ENCODE assay signal across 21 cellular contexts in genomic region chr1:26038477-26038876, GRCh38. TPM values are rescaled to one million over a fixed set of nuclear protein-coding genes. Genes with fewer than 3 reads are reported as not detected.
DNase-seq lines count a peak whose midpoint lies in the region; ATAC-seq, FAIRE-seq and TF ChIP-seq lines count a peak whose summit lies in the region.
"Had no signal": no experiment of that assay in that cellular context is flagged by ENCODE, and none has a peak within 500 bp of the region (broad histone marks: within the 10 kb centered on the region; RNA-seq: fewer than 3 reads in every experiment).

No MANE protein-coding gene starts in this region.

- H3K4me3 Mint-ChIP-seq in neural crest cell: peak overlapping the region; percentile 67
- no peak overlapping the region for H3K4me3 Mint-ChIP-seq in stimulated activated effector memory CD8-positive, alpha-beta T cell treated with anti-CD3 and anti-CD28 coated beads, Interleukin-12 subunit alpha, Interleukin-12 subunit beta, amount 100 ng/mL, for 72 hours
- H3K4me3 Mint-ChIP-seq: CD14-positive monocyte had no signal

- peaks cover 15% of the 10 kb centered on the region for H3K27me3 Mint-ChIP-seq in neural crest cell (ENCODE audit: low read depth)

- H3K79me2 ChIP-seq in K562 (ENCODE audit: control insufficient read depth, insufficient read depth, low read length): peaks cover 8% of the 10 kb centered on the region; the same call in 2 of the 3 replicates

- no peaks in the 10 kb centered on the region for H3K9me3 ChIP-seq in heart right ventricle
- H3K9me3 ChIP-seq in K562 (replicated peaks; ENCODE audit: control insufficient read depth, insufficient read depth, low read depth, low read length): no peaks in the 10 kb centered on the region

- H2AFZ ChIP-seq in K562 (ENCODE audit: low read depth, low read length): no peak overlapping the region

- no peak for FAIRE-seq in K562 (lab: Jason Lieb, UNC)

- peak overlapping the region in 6 of 10 donors; percentile 85 to 96 (median 95) for H3K27ac ChIP-seq in heart right ventricle
- H3K27ac ChIP-seq in K562 (ENCODE audit: extremely low read depth, low read depth, low read length): no peak overlapping the region
- H3K27ac ChIP-seq: HL-60 had no signal

- peaks cover 7 to 49% (median 17%) of the 10 kb centered on the region in 9 donors for H3K4me1 ChIP-seq in heart right ventricle
- H3K4me1 ChIP-seq in K562 (replicated peaks in 1 of 2; ENCODE audit: control insufficient read depth in 2 of 2, insufficient read depth in 2 of 2, low read length in 2 of 2): peaks cover 27 to 55% of the 10 kb centered on the region in 2 experiments

- 88 to 89% methylated on average over 6 of the region's 6 CpGs for WGBS in heart right ventricle, 2 donors
- 84% methylated on average over 6 of the region's 6 CpGs for WGBS in K562 (ENCODE audit: insufficient coverage, low coverage, missing lambda C conversion rate)

- DNase-seq in heart right ventricle (no peak), left ventricle myocardium superior (no peak), K562 (ENCODE audit: extremely low read depth in 1 of 4, low spot score in 3 of 4) (no peak), neural crest cell (ENCODE audit: low read depth, low spot score) (no peak), GM20000 (ENCODE audit: low spot score) (no peak), AML-193 (lab: John Stamatoyannopoulos, UW) (no peak)
- no peak for DNase-seq in stimulated activated effector memory CD8-positive, alpha-beta T cell treated with anti-CD3 and anti-CD28 coated beads, Interleukin-12 subunit alpha, Interleukin-12 subunit beta, amount 100 ng/mL, for 72 hours (ENCODE audit: low spot score in 2 of 2)
- DNase-seq: DND-41, H7, NCI-H1436 treated with DMSO at 0.1 percent for 48 hours, NCI-H2029, NCI-H774, RPMI8226 had no signal

- no peaks in the 10 kb centered on the region for H3K36me3 Mint-ChIP-seq in neural crest cell (ENCODE audit: low read depth)
- H3K36me3 Mint-ChIP-seq in stimulated activated effector memory CD8-positive, alpha-beta T cell treated with anti-CD3 and anti-CD28 coated beads, Interleukin-12 subunit alpha, Interleukin-12 subunit beta, amount 100 ng/mL, for 72 hours: no peaks in the 10 kb centered on the region
- H3K36me3 Mint-ChIP-seq: CD14-positive monocyte had no signal

- H3K27ac Mint-ChIP-seq in neural crest cell (ENCODE audit: unreplicated experiment): no peak overlapping the region
- peak overlapping the region; percentile 32 for H3K27ac Mint-ChIP-seq in stimulated activated effector memory CD8-positive, alpha-beta T cell treated with anti-CD3 and anti-CD28 coated beads, Interleukin-12 subunit alpha, Interleukin-12 subunit beta, amount 100 ng/mL, for 72 hours
- H3K27ac Mint-ChIP-seq: CD14-positive monocyte had no signal

- TF ChIP-seq CTCF in heart right ventricle (IDR thresholded peaks at IDR 0.05) (no peak), K562 (IDR thresholded peaks at IDR 0.05 in 2 of 3, conservative IDR thresholded peaks at IDR 0.05 in 1 of 3; ENCODE audit: insufficient read depth in 2 of 3, low read depth in 1 of 3, low read length in 3 of 3) (no peak), neural crest cell (conservative IDR thresholded peaks at IDR 0.05) (no peak), GM20000 (IDR thresholded peaks at IDR 0.05; ENCODE audit: extremely low read depth, missing control alignments) (no peak)

- H3K27me3 ChIP-seq in heart right ventricle (peaks cover 0 to 27% (median 4%) of the 10 kb centered on the region in 7 donors), K562 (ENCODE audit: control insufficient read depth in 2 of 2, insufficient read depth in 2 of 2, low read length in 2 of 2) (no peaks in the 10 kb centered on the region)

- H3K9me1 ChIP-seq in K562 (ENCODE audit: control insufficient read depth, insufficient read depth, low read length): no peaks in the 10 kb centered on the region

- ATAC-seq in heart right ventricle (no peak), left ventricle myocardium superior (no peak), K562 (no peak), HG02840 (IDR thresholded peaks at IDR 0.05; ENCODE audit: low FRiP score, unreplicated experiment) (no peak)
- no peak for ATAC-seq in stimulated activated effector memory CD8-positive, alpha-beta T cell treated with anti-CD3 and anti-CD28 coated beads, Interleukin-12 subunit alpha, Interleukin-12 subunit beta, amount 100 ng/mL, for 72 hours

- peaks cover 20% of the 10 kb centered on the region for H3K4me1 Mint-ChIP-seq in neural crest cell
- peaks cover 22% of the 10 kb centered on the region for H3K4me1 Mint-ChIP-seq in stimulated activated effector memory CD8-positive, alpha-beta T cell treated with anti-CD3 and anti-CD28 coated beads, Interleukin-12 subunit alpha, Interleukin-12 subunit beta, amount 100 ng/mL, for 72 hours

- peak overlapping the region in 1 of 2 experiments; percentile 86; a peak in 3 of 4 replicates for H3K9ac ChIP-seq in K562 (ENCODE audit: insufficient read depth in 1 of 2, low read depth in 2 of 2, low read length in 2 of 2)

- TF ChIP-seq EP300 in K562 (IDR thresholded peaks at IDR 0.05; ENCODE audit: low read length): no peak

- POLR2A ChIA-PET in K562 (lab: Yijun Ruan, JAX): interaction anchor here (0.6 to 1.9 kb wide), 8 partner anchors 16 to 106 kb away, joined by 3 to 8 read pairs (median 4); no protein-coding TSS in a partner anchor

- CTCF ChIA-PET in K562 (lab: Yijun Ruan, JAX; ENCODE audit: low intra/inter-chr PET ratio): interaction anchor here (3.9 kb wide), 1 partner anchor 106 kb away, joined by 65 read pairs; no protein-coding TSS in a partner anchor

- H3K4me3 ChIP-seq in heart right ventricle: no peak overlapping the region
- H3K4me3 ChIP-seq in K562: no peak overlapping the region

- in situ Hi-C loops in K562 (cut with MboI): no loop called here

- TF ChIP-seq RAD21 in K562 (CRISPR knock-in tag; conservative IDR thresholded peaks at IDR 0.05 in 1 of 2, IDR thresholded peaks at IDR 0.05 in 1 of 2): no peak

- H3K4me2 ChIP-seq in K562 (ENCODE audit: insufficient read depth, low read length): no peak overlapping the region

- no peaks in the 10 kb centered on the region for H4K20me1 ChIP-seq in K562 (replicated peaks; ENCODE audit: control insufficient read depth, insufficient read depth, low read length)

- TF ChIP-seq POLR2A in K562 (conservative IDR thresholded peaks at IDR 0.05): no peak

- intact Hi-C loops in heart right ventricle (cut with DNase I): loop anchor here in 9 of 10 donors (5.0 to 10.0 kb wide), 6 partner anchors 44 to 124 kb away; no protein-coding TSS in a partner anchor
- intact Hi-C loops in left ventricle myocardium superior (cut with micrococcal nuclease): no loop called here
- intact Hi-C loops in K562 (cut with micrococcal nuclease): no loop called here

- H3K9me3 Mint-ChIP-seq in neural crest cell: no peaks in the 10 kb centered on the region
- no peaks in the 10 kb centered on the region for H3K9me3 Mint-ChIP-seq in stimulated activated effector memory CD8-positive, alpha-beta T cell treated with anti-CD3 and anti-CD28 coated beads, Interleukin-12 subunit alpha, Interleukin-12 subunit beta, amount 100 ng/mL, for 72 hours

- no TSS peak for BruUV-seq in K562 (replicated peaks; lab: Mats Ljungman, UMichigan)

- H3K36me3 ChIP-seq in heart right ventricle (no peaks in the 10 kb centered on the region), K562 (ENCODE audit: control insufficient read depth, insufficient read depth, low read length) (no peaks in the 10 kb centered on the region)

RNA-seq across cellular contexts. Expression of gene SLC30A2, which starts 7.4 kb away (rescaled TPM):
- total RNA-seq in heart right ventricle: 10 to 100 TPM in 3 of 10 donors, 1 to 10 TPM in 7; 2.6 to 14.4 (median 8.9) TPM
- 1 to 10 TPM in 1 of 2 donors, under 1 TPM in 1; 0.97 to 3.6 TPM for polyA plus RNA-seq in heart right ventricle
- 6.4 TPM for total RNA-seq in left ventricle myocardium superior
- 0.42 TPM in 1 of 2 replicates, not detected in the other for total RNA-seq in K562 (2011; cell fraction: chromatin; rRNA removed; ENCODE audit: low replicate concordance)
- total RNA-seq in K562 (2011; cell fraction: nucleolus; rRNA removed): 0.33 and 0.53 TPM in 2 replicates
- 0.51 TPM in 1 of 2 replicates, not detected in the other for total RNA-seq in K562 (2011; cell fraction: nucleoplasm; rRNA removed)
- total RNA-seq in K562 (2014; rRNA removed): 0.18 TPM in 1 of 2 replicates, not detected in the other
- total RNA-seq in K562 (2014; rRNA removed; fragmentation: Illumina TruSeq; extraction: Trizol): not detected in 2 replicates
- not detected in 2 replicates for total RNA-seq in K562 (2015; rRNA removed; fragmentation: Illumina TruSeq; extraction: Trizol)
- total RNA-seq in K562 (2021): 0.11 and 0.13 TPM in 2 replicates
- 0.07 and 0.08 TPM in 2 replicates for polyA plus RNA-seq in K562 (2011; rRNA removed)
- polyA plus RNA-seq in K562 (2011; cell fraction: cytosol; rRNA removed): 0.19 and 0.22 TPM in 2 replicates
- 0.10 TPM in 2 replicates for polyA plus RNA-seq in K562 (2011; cell fraction: nucleus; rRNA removed)
- polyA plus RNA-seq in K562 (2012): 0.03 and 0.32 TPM in 2 replicates
- 0.07 TPM in 1 of 2 replicates, not detected in the other for polyA plus RNA-seq in K562 (2014; fragmentation: Illumina TruSeq; extraction: Trizol)
- under 1 TPM; 0.01 to 0.06 TPM for polyA plus RNA-seq in K562 (2014; fragmentation: Nextera tagmentation; extraction: Ambion mirVana)
- 0.03 TPM in 1 of 2 replicates, not detected in the other for polyA plus RNA-seq in K562 (2014; rRNA removed)
- 0.21 TPM in 1 of 2 replicates, not detected in the other for polyA minus RNA-seq in K562 (2011; rRNA and poly(A)+ RNA removed)
- not detected in 2 replicates for polyA minus RNA-seq in K562 (2011; cell fraction: cytosol; rRNA and poly(A)+ RNA removed)
- 0.13 TPM in 1 of 2 replicates, not detected in the other for polyA minus RNA-seq in K562 (2011; cell fraction: nucleus; rRNA and poly(A)+ RNA removed)
- total RNA-seq in neural crest cell: not detected in 2 replicates
- total RNA-seq: A673, HT1080, MCF 10A, NCI-H460 had no signal
- polyA plus RNA-seq: CD14-positive monocyte had no signal

RNA-seq across cellular contexts. Expression of gene EXTL1, which starts 16.9 kb away (rescaled TPM):
- 10 to 100 TPM in 5 of 10 donors, 1 to 10 TPM in 5; 1.1 to 17.0 (median 9.1) TPM for total RNA-seq in heart right ventricle
- 1 to 10 TPM in 1 of 2 donors, under 1 TPM in 1; 0.91 to 5.3 TPM for polyA plus RNA-seq in heart right ventricle
- 15.8 TPM for total RNA-seq in left ventricle myocardium superior
- 0.58 TPM in 1 of 2 replicates, not detected in the other for total RNA-seq in K562 (2011; cell fraction: chromatin; rRNA removed; ENCODE audit: low replicate concordance)
- total RNA-seq in K562 (2011; cell fraction: nucleolus; rRNA removed): 1.5 and 2.0 TPM in 2 replicates
- total RNA-seq in K562 (2011; cell fraction: nucleoplasm; rRNA removed): 0.95 and 1.9 TPM in 2 replicates
- total RNA-seq in K562 (2014; rRNA removed): 0.12 and 0.23 TPM in 2 replicates
- 0.04 TPM in 1 of 2 replicates, not detected in the other for total RNA-seq in K562 (2014; rRNA removed; fragmentation: Illumina TruSeq; extraction: Trizol)
- 0.07 and 0.08 TPM in 2 replicates for total RNA-seq in K562 (2015; rRNA removed; fragmentation: Illumina TruSeq; extraction: Trizol)
- total RNA-seq in K562 (2021): 0.13 and 0.16 TPM in 2 replicates
- polyA plus RNA-seq in K562 (2011; rRNA removed): 0.07 and 0.11 TPM in 2 replicates
- polyA plus RNA-seq in K562 (2011; cell fraction: cytosol; rRNA removed): 0.07 and 0.13 TPM in 2 replicates
- 0.28 and 0.32 TPM in 2 replicates for polyA plus RNA-seq in K562 (2011; cell fraction: nucleus; rRNA removed)
- 0.13 and 0.68 TPM in 2 replicates for polyA plus RNA-seq in K562 (2012)
- polyA plus RNA-seq in K562 (2014; fragmentation: Illumina TruSeq; extraction: Trizol): 0.06 TPM in 1 of 2 replicates, not detected in the other
- polyA plus RNA-seq in K562 (2014; fragmentation: Nextera tagmentation; extraction: Ambion mirVana): not detected
- 0.09 and 0.16 TPM in 2 replicates for polyA plus RNA-seq in K562 (2014; rRNA removed)
- polyA minus RNA-seq in K562 (2011; rRNA and poly(A)+ RNA removed): 0.11 and 0.18 TPM in 2 replicates
- 0.29 and 0.55 TPM in 2 replicates for polyA minus RNA-seq in K562 (2011; cell fraction: cytosol; rRNA and poly(A)+ RNA removed)
- 1.3 and 2.3 TPM in 2 replicates for polyA minus RNA-seq in K562 (2011; cell fraction: nucleus; rRNA and poly(A)+ RNA removed)
- total RNA-seq in neural crest cell: 7.6 and 8.1 TPM in 2 replicates
- total RNA-seq: A673, HT1080, MCF 10A had no signal
- polyA plus RNA-seq: CD14-positive monocyte had no signal

RNA-seq across cellular contexts. Expression of gene TRIM63, which starts 29.0 kb away (rescaled TPM):
- total RNA-seq in heart right ventricle (100 to 1,000 TPM; 191 to 415 (median 222) TPM), left ventricle myocardium superior (207 TPM), K562 (2014; rRNA removed) (0.24 and 0.50 TPM in 2 replicates), K562 (2014; rRNA removed; fragmentation: Illumina TruSeq; extraction: Trizol) (0.32 and 0.36 TPM in 2 replicates), K562 (2015; rRNA removed; fragmentation: Illumina TruSeq; extraction: Trizol) (0.19 and 0.22 TPM in 2 replicates), K562 (2021) (0.16 and 0.44 TPM in 2 replicates), neural crest cell (not detected in 2 replicates)
- polyA plus RNA-seq in heart right ventricle (100 to 1,000 TPM; 194 to 305 TPM), K562 (2011; rRNA removed) (0.42 and 0.57 TPM in 2 replicates), K562 (2014; fragmentation: Illumina TruSeq; extraction: Trizol) (0.28 and 0.48 TPM in 2 replicates), K562 (2014; fragmentation: Nextera tagmentation; extraction: Ambion mirVana) (under 1 TPM; 0.08 to 0.10 TPM), K562 (2014; rRNA removed) (0.22 and 0.40 TPM in 2 replicates)
- 0.74 and 0.77 TPM in 2 replicates for total RNA-seq in K562 (2011; cell fraction: chromatin; rRNA removed; ENCODE audit: low replicate concordance)
- 0.26 and 0.67 TPM in 2 replicates for total RNA-seq in K562 (2011; cell fraction: nucleolus; rRNA removed)
- total RNA-seq in K562 (2011; cell fraction: nucleoplasm; rRNA removed): 0.44 and 0.99 TPM in 2 replicates
- 0.31 and 0.43 TPM in 2 replicates for polyA plus RNA-seq in K562 (2011; cell fraction: cytosol; rRNA removed)
- polyA plus RNA-seq in K562 (2011; cell fraction: nucleus; rRNA removed): 0.41 and 0.65 TPM in 2 replicates
- polyA plus RNA-seq in K562 (2012): 0.38 and 0.60 TPM in 2 replicates
- polyA minus RNA-seq in K562 (2011; rRNA and poly(A)+ RNA removed): 0.28 and 0.54 TPM in 2 replicates
- not detected in 2 replicates for polyA minus RNA-seq in K562 (2011; cell fraction: cytosol; rRNA and poly(A)+ RNA removed)
- polyA minus RNA-seq in K562 (2011; cell fraction: nucleus; rRNA and poly(A)+ RNA removed): 0.27 and 0.33 TPM in 2 replicates
- total RNA-seq: A673, G401, HT1080, MCF 10A, NCI-H460 had no signal
- polyA plus RNA-seq: CD14-positive monocyte had no signal

RNA-seq across cellular contexts. Expression of gene PAFAH2, which starts 40.6 kb away (rescaled TPM):
- total RNA-seq in heart right ventricle (10 to 100 TPM in 6 of 10 donors, 1 to 10 TPM in 4; 7.5 to 19.3 (median 12.4) TPM), left ventricle myocardium superior (9.8 TPM), K562 (2014; rRNA removed) (5.5 and 6.5 TPM in 2 replicates), K562 (2014; rRNA removed; fragmentation: Illumina TruSeq; extraction: Trizol) (6.4 and 6.8 TPM in 2 replicates), K562 (2015; rRNA removed; fragmentation: Illumina TruSeq; extraction: Trizol) (6.3 and 6.4 TPM in 2 replicates), K562 (2021) (4.7 and 5.9 TPM in 2 replicates), neural crest cell (10.6 and 10.7 TPM in 2 replicates)
- polyA plus RNA-seq in heart right ventricle (1 to 10 TPM; 3.4 to 7.1 TPM), K562 (2011; rRNA removed) (7.5 and 10.9 TPM in 2 replicates), K562 (2014; fragmentation: Illumina TruSeq; extraction: Trizol) (7.0 and 8.7 TPM in 2 replicates), K562 (2014; fragmentation: Nextera tagmentation; extraction: Ambion mirVana) (1 to 10 TPM; 4.2 to 7.0 TPM), K562 (2014; rRNA removed) (6.0 and 6.9 TPM in 2 replicates)
- total RNA-seq in K562 (2011; cell fraction: chromatin; rRNA removed; ENCODE audit: low replicate concordance): 9.2 and 10.7 TPM in 2 replicates
- total RNA-seq in K562 (2011; cell fraction: nucleolus; rRNA removed): 7.3 and 7.8 TPM in 2 replicates
- 6.4 and 7.5 TPM in 2 replicates for total RNA-seq in K562 (2011; cell fraction: nucleoplasm; rRNA removed)
- 6.0 and 7.6 TPM in 2 replicates for polyA plus RNA-seq in K562 (2011; cell fraction: cytosol; rRNA removed)
- 6.5 and 9.1 TPM in 2 replicates for polyA plus RNA-seq in K562 (2011; cell fraction: nucleus; rRNA removed)
- polyA plus RNA-seq in K562 (2012): 4.5 and 7.8 TPM in 2 replicates
- polyA minus RNA-seq in K562 (2011; rRNA and poly(A)+ RNA removed): 8.3 and 11.1 TPM in 2 replicates
- 4.3 and 7.0 TPM in 2 replicates for polyA minus RNA-seq in K562 (2011; cell fraction: cytosol; rRNA and poly(A)+ RNA removed)
- polyA minus RNA-seq in K562 (2011; cell fraction: nucleus; rRNA and poly(A)+ RNA removed): 4.0 and 5.7 TPM in 2 replicates

Comparison
In these comparisons a context has a peak if more than half of its experiments do, and no peak if none do; other contexts are left out.
1. intact Hi-C loops: an anchor here in heart right ventricle (5.0 to 10.0 kb wide); none called in left ventricle myocardium superior and K562.
2. RNA of gene TRIM63, which starts 29.0 kb away (total RNA-seq): 191 to 415 TPM in heart right ventricle and 207 TPM in left ventricle myocardium superior (single experiment); 0.16 to 0.99 TPM in K562 and not detected in neural crest cell; every median in the first group is over 10 times any median in the second.